16 cellular contexts compared by ENCODE assay signal in the genomic region with DNA sequence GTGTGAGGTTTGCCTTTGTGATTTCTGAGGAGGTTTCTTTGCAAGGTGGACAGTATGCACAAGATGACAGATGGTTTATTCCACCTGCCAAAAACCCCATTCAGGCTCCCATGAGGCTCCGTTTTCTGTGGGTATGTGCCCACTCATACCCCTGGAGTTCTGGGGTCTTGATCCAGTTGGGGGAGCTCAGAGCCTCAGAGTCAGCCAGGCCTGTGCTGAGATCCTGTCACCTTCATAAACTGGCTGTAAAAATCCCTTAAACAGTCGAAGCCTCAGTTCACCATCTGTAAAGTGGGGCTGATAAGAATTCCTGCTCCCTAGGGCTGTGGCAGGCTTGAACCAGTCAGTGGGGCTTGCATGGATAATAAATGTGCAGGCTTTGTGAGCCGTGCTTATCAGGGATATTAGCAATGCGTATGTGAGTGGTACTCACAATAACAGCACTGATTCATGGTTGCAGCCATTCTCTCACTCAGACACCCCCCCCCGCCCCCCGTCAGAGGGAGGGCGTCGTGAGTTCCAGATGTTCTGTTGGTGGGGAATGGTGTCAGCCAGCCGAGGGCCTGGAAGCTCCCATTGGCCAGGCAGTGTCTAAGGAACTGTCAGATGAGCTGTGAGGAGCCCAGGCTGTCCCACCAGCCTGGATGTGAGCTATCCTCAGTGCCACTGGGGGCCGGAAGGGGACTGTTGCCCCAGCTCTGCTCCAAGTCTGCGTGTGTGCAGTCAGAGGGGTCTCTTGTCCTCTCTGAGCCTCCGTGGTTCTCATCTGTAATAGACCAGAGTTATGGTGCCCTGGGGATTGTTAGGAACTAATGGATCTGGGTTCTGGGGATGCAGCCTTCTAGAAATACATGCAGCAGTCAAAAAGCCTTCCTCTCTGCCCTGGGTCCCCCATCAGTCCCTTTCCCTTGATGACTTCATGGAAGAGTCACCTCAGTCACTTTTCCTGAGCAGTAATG. TPM values are rescaled to one million over a fixed set of nuclear protein-coding genes. Genes with fewer than 3 reads are reported as not detected.
DNase-seq lines count a peak whose midpoint lies in the region; ATAC-seq and TF ChIP-seq lines count a peak whose summit lies in the region.
"Had no signal": no experiment of that assay in that cellular context is flagged by ENCODE, and none has a peak within 500 bp of the region (broad histone marks: within the 10 kb centered on the region; RNA-seq: fewer than 3 reads in every experiment).

No MANE protein-coding gene starts in this region.

- DNase-seq in MCF 10A (ENCODE audit: unreplicated experiment) (no peak), mammary epithelial cell (no peak), coronary artery (ENCODE audit: low spot score) (peak; percentile 64), left lung (peak; percentile 16 to 37), ureter (ENCODE audit: low spot score) (peak; percentile 42), cortex of kidney (lab: John Stamatoyannopoulos, UW) (no peak), NCI-H748 (lab: John Stamatoyannopoulos, UW; ENCODE audit: unreplicated experiment) (no peak)
- DNase-seq: ACHN; activated naive CD4-positive, alpha-beta T cell treated with Interleukin-2 at 50 U/mL for 16 hours; gastrocnemius medialis; NCI-H1048; NCI-H2107; NCI-H526 treated with DMSO at 0.1 percent for 48 hours; WERI-Rb-1 had no signal

- no peaks in the 10 kb centered on the region for H3K27me3 Mint-ChIP-seq in MCF 10A (ENCODE audit: insufficient read depth, unreplicated experiment)

- CTCF ChIA-PET in MCF 10A (lab: Yijun Ruan, JAX) (interaction anchor here (0.7 to 1.2 kb wide), 2 partner anchors 10 to 26 kb away, joined by 3 to 4 read pairs; no protein-coding TSS in a partner anchor), mammary epithelial cell (lab: Charles Lee; ENCODE audit: low non-redundant PET) (no interaction called here)

- H2AFZ ChIP-seq in mammary epithelial cell (ENCODE audit: low read depth, low read length): no peak overlapping the region

- H3K79me2 ChIP-seq in mammary epithelial cell (ENCODE audit: insufficient read depth, low read length): no peaks in the 10 kb centered on the region

- H3K27me3 ChIP-seq in mammary epithelial cell (ENCODE audit: insufficient read depth, low read length): no peaks in the 10 kb centered on the region
- peaks cover 7 to 59% of the 10 kb centered on the region in 2 donors for H3K27me3 ChIP-seq in left lung

- TF ChIP-seq CTCF in MCF 10A (IDR thresholded peaks at IDR 0.05; ENCODE audit: unreplicated experiment) (no peak), mammary epithelial cell (conservative IDR thresholded peaks at IDR 0.05 in 1 of 2, IDR thresholded peaks at IDR 0.05 in 1 of 2; ENCODE audit: extremely low read depth in 1 of 2, insufficient read depth in 1 of 2, low read depth in 1 of 2, low read length in 2 of 2) (no peak), coronary artery (IDR thresholded peaks at IDR 0.05) (no peak), left lung (IDR thresholded peaks at IDR 0.05) (no peak)

- H4K20me1 ChIP-seq in mammary epithelial cell (ENCODE audit: insufficient read depth, low read length): no peaks in the 10 kb centered on the region

- no peak overlapping the region for H3K9ac ChIP-seq in mammary epithelial cell (ENCODE audit: insufficient read depth, low read length)

- in situ Hi-C loops in mammary epithelial cell (cut with MboI; ENCODE audit: low sequenced_read_pairs in 2 of 2): no loop called here

- no TSS peak for BruUV-seq in MCF 10A (replicated peaks; lab: Mats Ljungman, UMichigan)
- no TSS peak for BruUV-seq in mammary epithelial cell (replicated peaks; lab: Mats Ljungman, UMichigan)

- intact Hi-C loops in MCF 10A (cut with micrococcal nuclease): loop anchor here (5.0 kb wide), 1 partner anchor 378 kb away; no protein-coding TSS in a partner anchor
- intact Hi-C loops in mammary epithelial cell (cut with micrococcal nuclease): loop anchor here (5.0 kb wide), 1 partner anchor 38 kb away; no protein-coding TSS in a partner anchor
- intact Hi-C loops in left lung (cut with DNase I): no loop called here

- ATAC-seq in left lung (no peak), GM19395 (IDR thresholded peaks at IDR 0.05; ENCODE audit: unreplicated experiment) (no peak)
- ATAC-seq: gastrocnemius medialis, T-cell had no signal

- H3K4me2 ChIP-seq in mammary epithelial cell (ENCODE audit: insufficient read depth, low read depth, low read length): no peak overlapping the region

- no peak overlapping the region for H3K4me3 ChIP-seq in mammary epithelial cell (replicated peaks in 1 of 3; ENCODE audit: insufficient read depth in 1 of 3, low read depth in 2 of 3, low read length in 3 of 3)
- H3K4me3 ChIP-seq in coronary artery: no peak overlapping the region
- no peak overlapping the region for H3K4me3 ChIP-seq in left lung
- H3K4me3 ChIP-seq: gastrocnemius medialis had no signal

- 90% methylated on average over 10 of the region's 12 CpGs for WGBS in mammary epithelial cell (ENCODE audit: low coverage, missing lambda C conversion rate)

- dilution Hi-C loops in mammary epithelial cell (cut with HindIII; ENCODE audit: low sequenced_read_pairs): no loop called here

- H3K4me1 ChIP-seq in mammary epithelial cell (ENCODE audit: insufficient read depth, low read length) (peaks cover 30% of the 10 kb centered on the region), left lung (peaks cover 0 to 20% of the 10 kb centered on the region in 2 donors)

- no peaks in the 10 kb centered on the region for H3K36me3 Mint-ChIP-seq in MCF 10A (ENCODE audit: insufficient read depth, unreplicated experiment)
- H3K36me3 Mint-ChIP-seq: T-cell had no signal

- H3K27ac ChIP-seq in mammary epithelial cell (ENCODE audit: insufficient read depth, low read depth, low read length): no peak overlapping the region
- H3K27ac ChIP-seq in coronary artery: no peak overlapping the region
- no peak overlapping the region for H3K27ac ChIP-seq in left lung
- H3K27ac ChIP-seq: gastrocnemius medialis, WERI-Rb-1 had no signal

- no peak overlapping the region for H3K27ac Mint-ChIP-seq in MCF 10A (ENCODE audit: low read depth, unreplicated experiment)
- H3K27ac Mint-ChIP-seq: T-cell had no signal

- H3K4me1 Mint-ChIP-seq in MCF 10A (ENCODE audit: insufficient read depth, unreplicated experiment): peaks cover 11% of the 10 kb centered on the region

- no peaks in the 10 kb centered on the region for H3K9me3 ChIP-seq in mammary epithelial cell (replicated peaks; ENCODE audit: insufficient read depth, low read length)
- no peaks in the 10 kb centered on the region for H3K9me3 ChIP-seq in left lung
- H3K9me3 ChIP-seq: gastrocnemius medialis had no signal

- no peaks in the 10 kb centered on the region for H3K9me3 Mint-ChIP-seq in MCF 10A (ENCODE audit: unreplicated experiment)
- H3K9me3 Mint-ChIP-seq: T-cell had no signal

- H3K36me3 ChIP-seq in mammary epithelial cell (ENCODE audit: insufficient read depth, low read length) (no peaks in the 10 kb centered on the region), left lung (no peaks in the 10 kb centered on the region)
- H3K36me3 ChIP-seq: gastrocnemius medialis, WERI-Rb-1 had no signal

- peak overlapping the region; percentile 84 for H3K4me3 Mint-ChIP-seq in MCF 10A (ENCODE audit: unreplicated experiment)

- POLR2A ChIA-PET in MCF 10A (lab: Yijun Ruan, JAX): interaction anchor here (0.7 to 1.4 kb wide), 3 partner anchors 19 to 78 kb away, joined by 3 to 4 read pairs (median 3); a partner anchor contains a TSS

RNA-seq across cellular contexts. Expression of a gene that starts 51.7 kb away (rescaled TPM):
- 9.5 and 15.6 TPM in 2 replicates for total RNA-seq in MCF 10A (2022)
- total RNA-seq in mammary epithelial cell: 10 to 100 TPM in 1 of 2 donors, 1 to 10 TPM in 1; 4.8 to 14.8 TPM
- 5.4 TPM for polyA plus RNA-seq in mammary epithelial cell
- polyA minus RNA-seq in mammary epithelial cell: 3.7 TPM
- 1 to 10 TPM; 3.2 to 4.5 TPM for total RNA-seq in left lung
- 6.2 TPM for total RNA-seq in ureter
- total RNA-seq: T-cell had no signal

RNA-seq across cellular contexts. Expression of a gene that starts 53.6 kb away (rescaled TPM):
- total RNA-seq in MCF 10A (2022): 23.9 and 24.1 TPM in 2 replicates
- 10 to 100 TPM; 23.8 to 26.8 TPM for total RNA-seq in mammary epithelial cell
- polyA plus RNA-seq in mammary epithelial cell: 30.1 TPM
- 62.2 TPM for polyA minus RNA-seq in mammary epithelial cell
- total RNA-seq in left lung: 10 to 100 TPM; 23.6 to 26.8 TPM
- total RNA-seq in ureter: 25.7 TPM

Comparison
In these comparisons a context has a peak if more than half of its experiments do, and no peak if none do; other contexts are left out.
1. DNase-seq: peak in coronary artery (single experiment), left lung (2 of 2) and ureter (single experiment); none in MCF 10A (single experiment), mammary epithelial cell (single experiment), cortex of kidney (single experiment) and NCI-H748 (single experiment).
2. intact Hi-C loops: an anchor here in MCF 10A (5.0 kb wide) and mammary epithelial cell (5.0 kb wide); none called in left lung.